ENCODE assay signal across 8 cellular contexts in genomic region chr5:98839469-98840383, GRCh38.
A peak's percentile ranks its signal among the peaks of the same experiment; 100 is the strongest.
DNase-seq lines count a peak whose midpoint lies in the region; ATAC-seq and TF ChIP-seq lines count a peak whose summit lies in the region.

No MANE protein-coding gene starts in this region.

- H3K27me3 ChIP-seq in CD8-positive, alpha-beta memory T cell (ENCODE audit: insufficient read depth, low read length, poor library complexity, severe bottlenecking), result no peaks in the 10 kb centered on the region
- H3K27me3 ChIP-seq in HCT116 (ENCODE audit: insufficient read depth, low read length), result no peaks in the 10 kb centered on the region

- H3K4me1 ChIP-seq in CD8-positive, alpha-beta memory T cell (ENCODE audit: insufficient read depth, low read length), result no peaks in the 10 kb centered on the region
- no peaks in the 10 kb centered on the region for H3K4me1 ChIP-seq in HCT116 (ENCODE audit: control insufficient read depth in 1 of 2, insufficient read depth in 2 of 2, low read length in 2 of 2)

- intact Hi-C loops in HCT116 (cut with micrococcal nuclease), result no loop called here
- intact Hi-C loops in activated B cell treated with CpG ODN at 0.5 μM for 24 hours (cut with micrococcal nuclease), result no loop called here

- TF ChIP-seq CTCF in HCT116 (IDR thresholded peaks at IDR 0.05 in 2 of 3, conservative IDR thresholded peaks at IDR 0.05 in 1 of 3; ENCODE audit: borderline replicate concordance in 1 of 3, insufficient read depth in 1 of 3, low read depth in 2 of 3, low read length in 2 of 3) (no peak), activated B cell treated with CpG ODN at 0.5 μM for 24 hours (IDR thresholded peaks at IDR 0.05) (no peak), mesothelial cell of epicardium (IDR thresholded peaks at IDR 0.05; ENCODE audit: unreplicated experiment) (no peak)

- peaks cover 0 to 6% (median 4%) of the 10 kb centered on the region in 5 donors for H3K9me3 Mint-ChIP-seq in CD8-positive, alpha-beta memory T cell
- peaks cover 2% of the 10 kb centered on the region for H3K9me3 Mint-ChIP-seq in activated B cell treated with CpG ODN at 0.5 μM for 24 hours
- peaks cover 9% of the 10 kb centered on the region for H3K9me3 Mint-ChIP-seq in mesothelial cell of epicardium

- TF ChIP-seq POLR2A in HCT116 (IDR thresholded peaks at IDR 0.05; ENCODE audit: borderline replicate concordance, extremely low read depth, insufficient read depth, insufficient read length), result no peak

- no peaks in the 10 kb centered on the region for H3K79me2 ChIP-seq in HCT116 (ENCODE audit: insufficient read depth, low read length)

- no peak for DNase-seq in CD8-positive, alpha-beta memory T cell
- DNase-seq in HCT116 (ENCODE audit: low read depth, low spot score) (no peak), activated B cell treated with CpG ODN at 0.5 μM for 24 hours (no peak), iPS-NIHi7 (ENCODE audit: extremely low spot score) (peak; percentile 10), NCI-H345 treated with DMSO at 0.1 percent for 48 hours (lab: John Stamatoyannopoulos, UW; ENCODE audit: unreplicated experiment) (no peak), medulla oblongata (ENCODE audit: extremely low spot score) (no peak), mesothelial cell of epicardium (ENCODE audit: low spot score in 2 of 2, unreplicated experiment in 2 of 2) (no peak)

- no peak overlapping the region for H3K27ac Mint-ChIP-seq in CD8-positive, alpha-beta memory T cell
- H3K27ac Mint-ChIP-seq in activated B cell treated with CpG ODN at 0.5 μM for 24 hours, result no peak overlapping the region
- no peak overlapping the region for H3K27ac Mint-ChIP-seq in mesothelial cell of epicardium

- H3K4me3 Mint-ChIP-seq in CD8-positive, alpha-beta memory T cell, result peak overlapping the region in 6 of 7 donors; percentile 30 to 82 (median 51)
- H3K4me3 Mint-ChIP-seq in activated B cell treated with CpG ODN at 0.5 μM for 24 hours (peak overlapping the region; percentile 46), mesothelial cell of epicardium (no peak overlapping the region)

- H3K9ac ChIP-seq in HCT116 (ENCODE audit: low read length), result no peak overlapping the region

- peaks cover 0 to 4% (median 3%) of the 10 kb centered on the region in 3 donors for H3K4me1 Mint-ChIP-seq in CD8-positive, alpha-beta memory T cell
- H3K4me1 Mint-ChIP-seq in activated B cell treated with CpG ODN at 0.5 μM for 24 hours (peaks cover 3% of the 10 kb centered on the region), mesothelial cell of epicardium (no peaks in the 10 kb centered on the region)

- POLR2A ChIA-PET in CD8-positive, alpha-beta memory T cell (lab: Charles Lee), result no interaction called here
- POLR2A ChIA-PET in HCT116 (lab: Charles Lee), result no interaction called here
- POLR2A ChIA-PET in activated B cell treated with CpG ODN at 0.5 μM for 24 hours (lab: Charles Lee), result no interaction called here

- no peaks in the 10 kb centered on the region for H3K9me3 ChIP-seq in CD8-positive, alpha-beta memory T cell (ENCODE audit: low read length)
- peaks cover 4 to 7% of the 10 kb centered on the region in 2 experiments; a peak in 2 of 4 replicates for H3K9me3 ChIP-seq in HCT116 (ENCODE audit: control insufficient read depth in 1 of 2, insufficient read depth in 1 of 2, low read depth in 1 of 2, low read length in 2 of 2)

- H2AFZ ChIP-seq in HCT116 (ENCODE audit: low read depth, low read length, poor library complexity, severe bottlenecking), result no peak overlapping the region

- ATAC-seq in HCT116, result peak; percentile 57
- no peak for ATAC-seq in activated B cell treated with CpG ODN at 0.5 μM for 24 hours (ENCODE audit: low read depth)
- no peak for ATAC-seq in GM19351 (IDR thresholded peaks at IDR 0.05; ENCODE audit: unreplicated experiment)

- no peaks in the 10 kb centered on the region for H3K9me2 ChIP-seq in HCT116 (ENCODE audit: insufficient read depth)

- H3K4me3 ChIP-seq in CD8-positive, alpha-beta memory T cell (ENCODE audit: low read length), result no peak overlapping the region
- no peak overlapping the region for H3K4me3 ChIP-seq in HCT116 (replicated peaks in 1 of 2; ENCODE audit: low read depth in 1 of 2, low read length in 2 of 2)

- no peak overlapping the region for H3K4me2 ChIP-seq in HCT116 (ENCODE audit: low read length)

- peaks cover 0 to 1% of the 10 kb centered on the region in 2 donors for H3K27me3 Mint-ChIP-seq in CD8-positive, alpha-beta memory T cell
- H3K27me3 Mint-ChIP-seq in activated B cell treated with CpG ODN at 0.5 μM for 24 hours (peaks cover 3% of the 10 kb centered on the region), mesothelial cell of epicardium (ENCODE audit: low read depth) (no peaks in the 10 kb centered on the region)

- H4K20me1 ChIP-seq in HCT116 (ENCODE audit: insufficient read depth), result no peaks in the 10 kb centered on the region

- RAD21 ChIA-PET in HCT116 (lab: Charles Lee; ENCODE audit: low non-redundant PET in 1 of 2, low total read pairs in 2 of 2, uncharacterized antibody in 2 of 2, unreplicated experiment in 2 of 2), result no interaction called here

- CTCF ChIA-PET in CD8-positive, alpha-beta memory T cell (lab: Charles Lee), result interaction anchor here (0.9 to 1.8 kb wide), 2 partner anchors 12 kb away, joined by 3 to 7 read pairs; no protein-coding TSS in a partner anchor
- CTCF ChIA-PET in HCT116 (lab: Charles Lee) (no interaction called here), activated B cell treated with CpG ODN at 0.5 μM for 24 hours (lab: Charles Lee) (interaction anchor here (0.9 to 1.3 kb wide), 3 partner anchors 11 to 1609 kb away, joined by 3 read pairs; no protein-coding TSS in a partner anchor)

- peaks cover 0 to 8% (median 3%) of the 10 kb centered on the region in 3 donors for H3K36me3 Mint-ChIP-seq in CD8-positive, alpha-beta memory T cell
- H3K36me3 Mint-ChIP-seq in activated B cell treated with CpG ODN at 0.5 μM for 24 hours (ENCODE audit: low read depth), result no peaks in the 10 kb centered on the region
- peaks cover 2% of the 10 kb centered on the region for H3K36me3 Mint-ChIP-seq in mesothelial cell of epicardium

- BruUV-seq in HCT116 (replicated peaks; lab: Mats Ljungman, UMichigan), result no TSS peak

- no peaks in the 10 kb centered on the region for H3K36me3 ChIP-seq in CD8-positive, alpha-beta memory T cell (ENCODE audit: insufficient read depth, low read length)
- no peaks in the 10 kb centered on the region for H3K36me3 ChIP-seq in HCT116 (ENCODE audit: control insufficient read depth in 1 of 2, insufficient read depth in 2 of 2, low read length in 2 of 2)

- TF ChIP-seq RAD21 in HCT116 (IDR thresholded peaks at IDR 0.05; ENCODE audit: low read depth), result no peak

- H3K27ac ChIP-seq in CD8-positive, alpha-beta memory T cell (ENCODE audit: low read depth, low read length), result no peak overlapping the region
- H3K27ac ChIP-seq in HCT116 (ENCODE audit: low read depth, low read length), result no peak overlapping the region

TF ChIP-seq in HCT116, 20 proteins besides CTCF, POLR2A, EP300 and RAD21:
- TF ChIP-seq, protein P1, sequence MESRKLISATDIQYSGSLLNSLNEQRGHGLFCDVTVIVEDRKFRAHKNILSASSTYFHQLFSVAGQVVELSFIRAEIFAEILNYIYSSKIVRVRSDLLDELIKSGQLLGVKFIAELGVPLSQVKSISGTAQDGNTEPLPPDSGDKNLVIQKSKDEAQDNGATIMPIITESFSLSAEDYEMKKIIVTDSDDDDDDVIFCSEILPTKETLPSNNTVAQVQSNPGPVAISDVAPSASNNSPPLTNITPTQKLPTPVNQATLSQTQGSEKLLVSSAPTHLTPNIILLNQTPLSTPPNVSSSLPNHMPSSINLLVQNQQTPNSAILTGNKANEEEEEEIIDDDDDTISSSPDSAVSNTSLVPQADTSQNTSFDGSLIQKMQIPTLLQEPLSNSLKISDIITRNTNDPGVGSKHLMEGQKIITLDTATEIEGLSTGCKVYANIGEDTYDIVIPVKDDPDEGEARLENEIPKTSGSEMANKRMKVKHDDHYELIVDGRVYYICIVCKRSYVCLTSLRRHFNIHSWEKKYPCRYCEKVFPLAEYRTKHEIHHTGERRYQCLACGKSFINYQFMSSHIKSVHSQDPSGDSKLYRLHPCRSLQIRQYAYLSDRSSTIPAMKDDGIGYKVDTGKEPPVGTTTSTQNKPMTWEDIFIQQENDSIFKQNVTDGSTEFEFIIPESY (IDR thresholded peaks at IDR 0.05; ENCODE audit: extremely low read depth, insufficient replicate concordance, low read length), result no peak
- TF ChIP-seq ZNF274 (IDR thresholded peaks at IDR 0.05; ENCODE audit: low read depth, low read length) (no peak), ELF1 (IDR thresholded peaks at IDR 0.05; ENCODE audit: borderline replicate concordance, low read depth) (no peak)
